In the genomic region with DNA sequence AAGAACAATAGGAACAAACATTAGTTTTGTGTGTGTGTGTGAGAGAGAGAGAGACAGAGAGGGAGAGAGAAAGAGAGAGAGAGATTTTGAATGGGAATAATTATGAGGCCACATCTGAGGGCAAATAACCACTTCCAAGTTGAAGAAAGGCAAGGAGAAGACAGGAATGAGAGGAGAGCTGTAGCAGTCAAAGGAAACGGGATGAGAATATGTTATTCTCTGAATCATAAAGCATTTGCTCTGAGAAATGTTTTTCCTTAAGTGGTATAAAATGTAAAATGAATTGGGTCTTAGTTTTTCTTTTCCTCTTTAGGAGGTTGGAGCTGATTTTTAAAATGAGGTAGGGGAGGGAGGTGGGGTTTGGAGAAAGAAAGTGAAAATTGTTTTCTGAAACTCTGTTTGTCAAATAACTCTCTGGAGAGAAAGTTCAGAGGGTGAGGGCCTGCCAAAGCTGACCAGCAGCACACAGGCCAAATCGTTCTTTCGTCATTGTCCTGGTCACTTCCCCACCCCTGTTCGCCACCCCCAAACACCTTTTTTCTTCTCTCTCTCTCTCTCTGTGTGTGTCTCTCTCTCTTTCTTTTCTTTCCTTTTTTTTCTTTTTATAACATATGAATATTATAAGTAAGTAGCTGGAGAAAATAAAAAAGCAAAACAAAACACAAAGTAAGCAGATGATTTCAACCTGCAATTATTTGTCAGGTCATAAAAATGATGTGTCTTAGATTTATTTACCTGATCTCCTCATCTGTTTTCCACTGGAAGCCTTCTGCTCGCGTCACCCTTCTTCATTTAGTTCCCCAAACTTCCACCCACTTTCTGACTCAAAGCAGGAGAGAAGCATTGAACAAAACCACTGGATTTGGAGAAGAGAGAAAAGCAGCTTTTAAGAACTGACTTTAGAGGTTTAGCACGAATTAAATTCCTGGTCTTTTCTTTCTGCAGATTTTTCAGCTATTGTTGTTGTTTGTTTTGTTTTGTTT, we compare ENCODE assay signal across 1 cellular context.
TF ChIP-seq lines count a peak whose summit lies in the region.

No MANE protein-coding gene starts in this region.

TF ChIP-seq in endothelial cell of umbilical vein, 7 proteins besides CTCF, POLR2A, EP300 and RAD21:
- TF ChIP-seq POLR2AphosphoS5 (IDR thresholded peaks at IDR 0.05; ENCODE audit: insufficient read depth, low read depth, low read length) (no peak), FOS (IDR thresholded peaks at IDR 0.05; ENCODE audit: borderline replicate concordance, insufficient read depth, low read length) (no peak), JUN (IDR thresholded peaks at IDR 0.05; ENCODE audit: borderline replicate concordance, insufficient read depth, insufficient read length, low read depth) (no peak), GATA2 (IDR thresholded peaks at IDR 0.05; ENCODE audit: insufficient read depth, insufficient read length, low read depth, low read length) (no peak), MAX (IDR thresholded peaks at IDR 0.05; ENCODE audit: insufficient read depth, insufficient read length) (no peak), EZH2 (IDR thresholded peaks at IDR 0.05; ENCODE audit: borderline replicate concordance, low read depth, low read length, severe bottlenecking) (no peak), MYC (IDR thresholded peaks at IDR 0.05; ENCODE audit: low read depth, low read length) (no peak)
